ENCODE assay signal across 8 cellular contexts in the genomic region with DNA sequence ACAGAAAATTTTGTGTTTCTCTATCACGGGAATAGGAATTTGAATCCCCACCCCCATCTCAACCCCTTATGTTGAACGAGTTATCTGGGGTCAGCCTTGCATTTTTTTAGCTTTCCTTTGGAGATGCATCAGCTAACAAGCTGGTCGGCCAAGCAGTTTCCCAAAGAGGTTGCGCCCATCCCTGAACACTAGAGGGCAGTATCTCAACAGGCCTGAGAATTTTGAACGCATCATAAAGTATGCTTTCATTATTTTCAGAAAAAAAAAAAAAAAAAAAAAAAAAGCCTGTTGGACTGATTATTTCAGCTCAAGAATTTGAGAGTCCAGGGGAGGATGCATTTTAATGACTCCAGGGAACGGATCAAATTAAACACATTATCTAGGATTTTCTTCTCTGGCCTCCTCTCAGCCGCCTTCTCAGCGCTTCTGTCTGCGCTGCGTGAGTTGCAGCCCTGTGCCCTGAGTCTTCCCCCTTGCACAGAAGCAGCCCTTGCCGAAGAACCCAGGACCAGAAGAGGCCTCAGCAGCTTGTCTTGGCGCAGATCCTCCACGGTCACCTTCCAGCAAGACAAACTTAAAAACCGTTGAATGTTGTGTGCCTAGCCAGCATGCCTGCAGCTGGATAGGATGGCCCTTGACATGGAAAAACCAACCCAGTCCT.
A peak's percentile ranks its signal among the peaks of the same experiment; 100 is the strongest.
DNase-seq lines count a peak whose midpoint lies in the region; ATAC-seq, FAIRE-seq and TF ChIP-seq lines count a peak whose summit lies in the region.

No MANE protein-coding gene starts in this region.

- no peaks in the 10 kb centered on the region for H3K9me3 ChIP-seq in kidney (ENCODE audit: control insufficient read depth in 1 of 2, low read length in 2 of 2)

- no peaks in the 10 kb centered on the region for H3K27me3 ChIP-seq in bronchial epithelial cell (ENCODE audit: control insufficient read depth, insufficient read depth, low read length)

- no peak for ATAC-seq in GM19467 (IDR thresholded peaks at IDR 0.05; ENCODE audit: unreplicated experiment)

- peaks cover 0 to 2% of the 10 kb centered on the region in 2 donors for H3K4me1 ChIP-seq in kidney (ENCODE audit: control insufficient read depth in 1 of 2, insufficient read depth in 1 of 2, low read depth in 1 of 2, low read length in 2 of 2)

- H3K4me3 ChIP-seq in bronchial epithelial cell (ENCODE audit: low read depth, low read length) (no peak overlapping the region), kidney (ENCODE audit: low read length in 2 of 2) (peak overlapping the region in 1 of 2 donors; percentile 29)

- no peak overlapping the region for H3K27ac ChIP-seq in kidney (ENCODE audit: low read depth in 2 of 2, low read length in 2 of 2)

- FAIRE-seq in bronchial epithelial cell (lab: Jason Lieb, UNC) (no peak), kidney (lab: Jason Lieb, UNC) (no peak)

- H3K9ac ChIP-seq in kidney (ENCODE audit: low read length in 2 of 2): no peak overlapping the region

- peak; percentile 27 to 44 for DNase-seq in activated CD4-positive, alpha-beta T cell treated with anti-CD3 and anti-CD28 coated beads for 24 hours (ENCODE audit: low read depth in 2 of 2)
- no peak for DNase-seq in activated CD4-positive, alpha-beta T cell treated with anti-CD3 and anti-CD28 coated beads for 1 hour
- DNase-seq in NCI-H1105 (lab: John Stamatoyannopoulos, UW) (peak; percentile 48), T-helper 9 cell (peak; percentile 25), bronchial epithelial cell (ENCODE audit: low read depth) (peak; percentile 44), kidney (no peak)
- peak; percentile 25 to 34 for DNase-seq in stimulated activated CD4-positive, alpha-beta T cell treated with anti-CD3 and anti-CD28 coated beads, Interleukin-1b, Interleukin-23, amount 100 ng/mL, for 4 hours (ENCODE audit: low read depth in 2 of 2)

- intact Hi-C loops in kidney (cut with DNase I): no loop called here

- peak; percentile 78 for TF ChIP-seq CTCF in bronchial epithelial cell (IDR thresholded peaks at IDR 0.05; ENCODE audit: insufficient read depth, low read length, severe bottlenecking)
- TF ChIP-seq CTCF in kidney (IDR thresholded peaks at IDR 0.05; ENCODE audit: borderline replicate concordance, extremely low read depth, insufficient read depth): peak; percentile 68

- H3K36me3 ChIP-seq in bronchial epithelial cell (ENCODE audit: control insufficient read depth, insufficient read depth, low read length) (no peaks in the 10 kb centered on the region), kidney (ENCODE audit: control insufficient read depth in 1 of 2, insufficient read depth in 2 of 2, low read length in 2 of 2) (no peaks in the 10 kb centered on the region)

Comparison
In these comparisons a context has a peak if more than half of its experiments do, and no peak if none do; other contexts are left out.
1. DNase-seq: peak in activated CD4-positive, alpha-beta T cell treated with anti-CD3 and anti-CD28 coated beads for 24 hours (2 of 2), NCI-H1105 (single experiment), T-helper 9 cell (single experiment), bronchial epithelial cell (single experiment) and stimulated activated CD4-positive, alpha-beta T cell treated with anti-CD3 and anti-CD28 coated beads, Interleukin-1b, Interleukin-23, amount 100 ng/mL, for 4 hours (2 of 2); none in activated CD4-positive, alpha-beta T cell treated with anti-CD3 and anti-CD28 coated beads for 1 hour (single experiment) and kidney (single experiment).